Comparison of ENCODE assay signal across 11 cellular contexts in the genomic region with DNA sequence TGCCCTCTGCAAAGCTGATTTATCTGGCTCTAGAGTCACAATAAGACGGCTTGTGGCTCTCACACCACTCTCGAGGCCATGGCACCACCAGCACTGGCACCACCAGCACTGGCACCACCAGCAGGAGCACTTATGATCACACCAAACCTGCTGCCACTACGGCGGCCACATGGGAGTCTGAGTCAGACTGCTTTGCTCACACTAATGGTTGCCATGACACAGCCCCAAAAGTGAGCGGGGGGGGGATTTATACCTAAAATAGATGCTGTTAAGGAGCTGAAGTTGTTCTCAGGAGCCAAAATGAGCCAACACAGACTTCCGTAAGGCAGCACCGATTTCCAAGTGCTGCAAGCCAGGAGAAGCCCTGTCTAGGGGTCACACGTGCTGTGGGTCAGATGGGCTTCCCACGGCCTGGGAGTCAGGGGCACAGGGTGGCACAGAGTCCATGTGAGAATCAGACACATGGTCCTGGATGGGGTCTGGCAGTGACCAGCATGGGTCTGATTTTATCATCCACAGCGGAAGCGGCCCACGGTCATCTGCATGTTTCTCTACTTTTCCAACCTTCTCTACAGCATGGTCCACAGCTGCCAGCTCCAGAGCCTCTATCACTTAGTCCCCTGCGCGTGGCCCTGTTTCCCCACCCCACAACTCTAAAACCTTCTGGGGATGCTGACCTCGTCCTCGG. TPM values are rescaled to one million over a fixed set of nuclear protein-coding genes. Genes with fewer than 3 reads are reported as not detected.
DNase-seq lines count a peak whose midpoint lies in the region; ATAC-seq and TF ChIP-seq lines count a peak whose summit lies in the region.
"Had no signal": no experiment of that assay in that cellular context is flagged by ENCODE, and none has a peak within 500 bp of the region (broad histone marks: within the 10 kb centered on the region; RNA-seq: fewer than 3 reads in every experiment).

No MANE protein-coding gene starts in this region.

- intact Hi-C loops in adrenal gland (cut with DNase I) (no loop called here), esophagus squamous epithelium (cut with DNase I) (no loop called here)

- H3K27ac Mint-ChIP-seq in T-helper 17 cell, result no peak overlapping the region
- H3K27ac Mint-ChIP-seq: nephron progenitor cell had no signal

- no peak overlapping the region for H3K9ac ChIP-seq in stomach smooth muscle (ENCODE audit: low read length in 2 of 2)

- H3K36me3 ChIP-seq in adrenal gland (replicated peaks in 1 of 2), result no peaks in the 10 kb centered on the region
- peaks cover 3 to 12% of the 10 kb centered on the region in 2 donors for H3K36me3 ChIP-seq in stomach smooth muscle (ENCODE audit: control insufficient read depth in 2 of 2, insufficient read depth in 2 of 2, low read length in 2 of 2)
- H3K36me3 ChIP-seq in esophagus squamous epithelium, result peaks cover 0 to 16% (median 0%) of the 10 kb centered on the region in 3 donors

- peak; percentile 53 to 62 for ATAC-seq in activated CD4-positive, CD25-positive, alpha-beta regulatory T cell treated with anti-CD3 and anti-CD28 coated beads, Interleukin-2, amount 50 U/mL, for 24 hours
- ATAC-seq in T-helper 17 cell, result no peak

- 49 to 65% (median 53%) methylated on average over 9 to 16 of the region's 16 CpGs for WGBS in adrenal gland, 4 donors
- WGBS in esophagus squamous epithelium, 2 donors, result 75 to 92% methylated on average over 8 to 11 of the region's 16 CpGs

- no peak overlapping the region for H3K4me3 ChIP-seq in adrenal gland
- no peak overlapping the region for H3K4me3 ChIP-seq in stomach smooth muscle (ENCODE audit: low read length in 2 of 2)
- H3K4me3 ChIP-seq in esophagus squamous epithelium, result no peak overlapping the region

- H3K4me1 Mint-ChIP-seq in T-helper 17 cell, result peaks cover 29% of the 10 kb centered on the region

- H3K4me1 ChIP-seq in adrenal gland (replicated peaks in 1 of 2) (peaks cover 19 to 38% of the 10 kb centered on the region in 2 donors), stomach smooth muscle (ENCODE audit: control insufficient read depth, insufficient read depth, low read length) (peaks cover 56% of the 10 kb centered on the region), esophagus squamous epithelium (peaks cover 3 to 52% (median 25%) of the 10 kb centered on the region in 3 donors)

- H3K36me3 Mint-ChIP-seq in T-helper 17 cell (ENCODE audit: low read depth), result peaks cover 11% of the 10 kb centered on the region

- H3K9me3 ChIP-seq in adrenal gland (replicated peaks in 1 of 3), result no peaks in the 10 kb centered on the region
- H3K9me3 ChIP-seq in stomach smooth muscle (ENCODE audit: control insufficient read depth in 2 of 2, low read length in 2 of 2), result peaks cover 3 to 7% of the 10 kb centered on the region in 2 donors
- H3K9me3 ChIP-seq in esophagus squamous epithelium, result peaks cover 0 to 10% (median 9%) of the 10 kb centered on the region in 3 donors
- H3K9me3 ChIP-seq in T-helper 17 cell (ENCODE audit: control insufficient read depth, low read length, poor library complexity, severe bottlenecking), result peaks cover 2% of the 10 kb centered on the region

- H3K27me3 ChIP-seq in adrenal gland (no peaks in the 10 kb centered on the region), stomach smooth muscle (ENCODE audit: control insufficient read depth in 1 of 2, insufficient read depth in 2 of 2, low read length in 2 of 2) (no peaks in the 10 kb centered on the region), esophagus squamous epithelium (no peaks in the 10 kb centered on the region)

- H3K4me3 Mint-ChIP-seq in T-helper 17 cell, result no peak overlapping the region
- H3K4me3 Mint-ChIP-seq: nephron progenitor cell had no signal

- DNase-seq in activated CD4-positive, CD25-positive, alpha-beta regulatory T cell treated with anti-CD3 and anti-CD28 coated beads, Interleukin-2, amount 50 U/mL, for 72 hours, result no peak
- peak; percentile 86 to 96 (median 94) for DNase-seq in adrenal gland
- peak in 31 of 51 donors; percentile 24 to 84 (median 57) for DNase-seq in hypothalamus (lab: John Stamatoyannopoulos, UW)
- DNase-seq in activated gamma-delta T cell (lab: John Stamatoyannopoulos, UW), result no peak
- DNase-seq in esophagus squamous epithelium (lab: John Stamatoyannopoulos, UW), result no peak
- DNase-seq in T-helper 17 cell, result no peak
- DNase-seq: 8988T; activated effector memory CD4-positive, alpha-beta T cell treated with anti-CD3 and anti-CD28 coated beads, Interleukin-2, amount 50 U/mL, for 16 hours; nephron progenitor cell had no signal

- no peaks in the 10 kb centered on the region for H3K27me3 Mint-ChIP-seq in T-helper 17 cell

- TF ChIP-seq CTCF in adrenal gland (IDR thresholded peaks at IDR 0.05) (no peak), esophagus squamous epithelium (IDR thresholded peaks at IDR 0.05) (no peak)

- TF ChIP-seq POLR2A in adrenal gland (IDR thresholded peaks at IDR 0.05), result peak in 1 of 2 donors; percentile 37
- TF ChIP-seq POLR2A in esophagus squamous epithelium (IDR thresholded peaks at IDR 0.05), result no peak

- H3K27ac ChIP-seq in adrenal gland (peak overlapping the region in 3 of 5 donors; percentile 60 to 84 (median 79)), stomach smooth muscle (ENCODE audit: low read length) (peak overlapping the region; percentile 31), esophagus squamous epithelium (peak overlapping the region in 2 of 4 donors; percentile 39 to 44)

RNA-seq across cellular contexts. Expression of a gene that starts 16.7 kb away (rescaled TPM):
- total RNA-seq in adrenal gland, result 10 to 100 TPM; 10.6 to 53.4 (median 26.1) TPM
- polyA plus RNA-seq in adrenal gland, result 10 to 100 TPM; 12.1 to 26.0 (median 17.3) TPM
- total RNA-seq in esophagus squamous epithelium, result 10 to 100 TPM in 1 of 4 donors, 1 to 10 TPM in 3; 4.1 to 13.6 (median 8.2) TPM
- total RNA-seq in T-helper 17 cell, result 10 to 100 TPM; 62.8 to 67.6 TPM

Comparison
In these comparisons a context has a peak if more than half of its experiments do, and no peak if none do; other contexts are left out.
1. DNase-seq: peak in adrenal gland (7 of 7) and hypothalamus (31 of 51); none in activated CD4-positive, CD25-positive, alpha-beta regulatory T cell treated with anti-CD3 and anti-CD28 coated beads, Interleukin-2, amount 50 U/mL, for 72 hours (single experiment), activated gamma-delta T cell (single experiment), esophagus squamous epithelium (single experiment) and T-helper 17 cell (0 of 3).